In the genomic region with DNA sequence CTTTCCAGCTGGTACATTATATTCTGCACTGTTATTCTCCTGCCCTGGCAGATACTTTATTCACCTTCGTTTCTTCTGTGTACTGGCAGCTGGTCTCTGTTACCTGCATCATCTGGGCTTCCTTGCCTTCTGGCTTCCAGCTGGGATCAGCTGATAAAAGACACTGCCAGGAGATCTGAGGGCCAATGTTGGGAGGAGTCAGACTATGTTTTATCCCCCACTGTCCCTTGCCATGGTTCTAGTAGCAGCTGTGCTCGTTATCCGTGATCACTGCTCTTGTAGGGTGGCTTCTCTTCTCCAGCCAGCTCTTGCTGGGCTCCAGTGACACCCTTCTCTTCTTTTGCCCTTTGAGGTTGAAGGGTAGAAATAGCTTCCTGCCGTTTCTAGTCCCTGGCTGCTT, we compare ENCODE assay signal across 1 cellular context.
TF ChIP-seq lines count a peak whose summit lies in the region.

No MANE protein-coding gene starts in this region.

TF ChIP-seq in K562, 482 proteins besides CTCF, POLR2A, EP300 and RAD21 (continued from another document and continues in another):
- TF ChIP-seq, protein P1, sequence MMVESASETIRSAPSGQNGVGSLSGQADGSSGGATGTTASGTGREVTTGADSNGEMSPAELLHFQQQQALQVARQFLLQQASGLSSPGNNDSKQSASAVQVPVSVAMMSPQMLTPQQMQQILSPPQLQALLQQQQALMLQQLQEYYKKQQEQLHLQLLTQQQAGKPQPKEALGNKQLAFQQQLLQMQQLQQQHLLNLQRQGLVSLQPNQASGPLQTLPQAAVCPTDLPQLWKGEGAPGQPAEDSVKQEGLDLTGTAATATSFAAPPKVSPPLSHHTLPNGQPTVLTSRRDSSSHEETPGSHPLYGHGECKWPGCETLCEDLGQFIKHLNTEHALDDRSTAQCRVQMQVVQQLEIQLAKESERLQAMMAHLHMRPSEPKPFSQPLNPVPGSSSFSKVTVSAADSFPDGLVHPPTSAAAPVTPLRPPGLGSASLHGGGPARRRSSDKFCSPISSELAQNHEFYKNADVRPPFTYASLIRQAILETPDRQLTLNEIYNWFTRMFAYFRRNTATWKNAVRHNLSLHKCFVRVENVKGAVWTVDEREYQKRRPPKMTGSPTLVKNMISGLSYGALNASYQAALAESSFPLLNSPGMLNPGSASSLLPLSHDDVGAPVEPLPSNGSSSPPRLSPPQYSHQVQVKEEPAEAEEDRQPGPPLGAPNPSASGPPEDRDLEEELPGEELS (CRISPR knock-in tag; IDR thresholded peaks at IDR 0.05; ENCODE audit: borderline replicate concordance) = no peak
- TF ChIP-seq SRSF1 (IDR thresholded peaks at IDR 0.05; ENCODE audit: low read depth, low read length) (no peak), ZNF644 (tag; IDR thresholded peaks at IDR 0.05; ENCODE audit: low read depth) (no peak), ZNF212 (CRISPR knock-in tag; IDR thresholded peaks at IDR 0.05) (no peak), CC2D1A (IDR thresholded peaks at IDR 0.05) (no peak), ZNF3 (CRISPR knock-in tag; IDR thresholded peaks at IDR 0.05) (no peak), FOXA3 (CRISPR knock-in tag; conservative IDR thresholded peaks at IDR 0.05 in 1 of 2, IDR thresholded peaks at IDR 0.05 in 1 of 2) (no peak), ZFPM2 (CRISPR knock-in tag; IDR thresholded peaks at IDR 0.05) (no peak), E2F3 (CRISPR knock-in tag; IDR thresholded peaks at IDR 0.05) (no peak), ARID2 (IDR thresholded peaks at IDR 0.05) (no peak), ZNF175 (CRISPR knock-in tag; IDR thresholded peaks at IDR 0.05; ENCODE audit: low read depth) (no peak), SMAD2 (IDR thresholded peaks at IDR 0.05; ENCODE audit: low read depth, low read length) (no peak), TAL1 (IDR thresholded peaks at IDR 0.05) (peak; percentile 83), JUN (IDR thresholded peaks at IDR 0.05; ENCODE audit: borderline replicate concordance, low read depth, low read length) (no peak), JUN (CRISPR knock-in tag; IDR thresholded peaks at IDR 0.05; ENCODE audit: borderline replicate concordance) (no peak), ZNF780A (CRISPR knock-in tag; IDR thresholded peaks at IDR 0.05) (no peak), ZNF584 (CRISPR knock-in tag; IDR thresholded peaks at IDR 0.05; ENCODE audit: low read depth) (no peak), IFI16 (CRISPR knock-in tag; IDR thresholded peaks at IDR 0.05) (no peak), YY1 (IDR thresholded peaks at IDR 0.05; ENCODE audit: borderline replicate concordance in 1 of 3, control insufficient read depth in 1 of 3, extremely low read depth in 1 of 3, insufficient read depth in 3 of 3, insufficient read length in 1 of 3, insufficient replicate concordance in 2 of 3, low read depth in 1 of 3, low read length in 2 of 3) (no peak), SIN3A (IDR thresholded peaks at IDR 0.05; ENCODE audit: borderline replicate concordance in 2 of 2, control insufficient read depth in 1 of 2, low read depth in 2 of 2, low read length in 2 of 2) (peak in 1 of 2 experiments; percentile 27; a peak in 1 of 4 replicates), CAMTA2 (CRISPR knock-in tag; conservative IDR thresholded peaks at IDR 0.05) (no peak), TAF15 (IDR thresholded peaks at IDR 0.05; ENCODE audit: low read depth, low read length) (no peak), ZBTB8A (IDR thresholded peaks at IDR 0.05; ENCODE audit: partially characterized antibody) (no peak), KLF13 (tag; IDR thresholded peaks at IDR 0.05; ENCODE audit: borderline replicate concordance, low read depth) (no peak), TAF9B (IDR thresholded peaks at IDR 0.05; ENCODE audit: partially characterized antibody) (peak; percentile 47), KHSRP (IDR thresholded peaks at IDR 0.05) (no peak), FOXK2 (conservative IDR thresholded peaks at IDR 0.05 in 1 of 2, IDR thresholded peaks at IDR 0.05 in 1 of 2; ENCODE audit: low read depth in 2 of 2) (no peak), NR2C2 (CRISPR knock-in tag; IDR thresholded peaks at IDR 0.05) (no peak), NR2C2 (tag; IDR thresholded peaks at IDR 0.05) (no peak), EGR1 (conservative IDR thresholded peaks at IDR 0.05) (no peak), RCOR1 (IDR thresholded peaks at IDR 0.05; ENCODE audit: borderline replicate concordance in 1 of 2, low read depth in 2 of 2, low read length in 2 of 2) (peak in 1 of 2 experiments; percentile 23; a peak in 1 of 4 replicates), ZC3H8 (IDR thresholded peaks at IDR 0.05) (no peak), NFATC3 (IDR thresholded peaks at IDR 0.05) (no peak), NR2F6 (CRISPR knock-in tag; IDR thresholded peaks at IDR 0.05) (no peak), PHB (CRISPR knock-in tag; IDR thresholded peaks at IDR 0.05) (no peak), FOXM1 (IDR thresholded peaks at IDR 0.05; ENCODE audit: low read depth) (no peak), FOXM1 (CRISPR knock-in tag; IDR thresholded peaks at IDR 0.05; ENCODE audit: low read depth) (no peak), ZNF239 (CRISPR knock-in tag; IDR thresholded peaks at IDR 0.05) (no peak), ZBTB7A (IDR thresholded peaks at IDR 0.05; ENCODE audit: borderline replicate concordance, control insufficient read depth, low read depth, low read length) (no peak), ZNF77 (CRISPR knock-in tag; IDR thresholded peaks at IDR 0.05) (no peak), NFIC (IDR thresholded peaks at IDR 0.05) (peak; percentile 55; the same call in 1 of the 2 replicates)
- TF ChIP-seq, protein P2, sequence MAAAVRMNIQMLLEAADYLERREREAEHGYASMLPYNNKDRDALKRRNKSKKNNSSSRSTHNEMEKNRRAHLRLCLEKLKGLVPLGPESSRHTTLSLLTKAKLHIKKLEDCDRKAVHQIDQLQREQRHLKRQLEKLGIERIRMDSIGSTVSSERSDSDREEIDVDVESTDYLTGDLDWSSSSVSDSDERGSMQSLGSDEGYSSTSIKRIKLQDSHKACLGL (CRISPR knock-in tag; IDR thresholded peaks at IDR 0.05; ENCODE audit: borderline replicate concordance, poor library complexity, severe bottlenecking) = no peak
- TF ChIP-seq, protein P3, sequence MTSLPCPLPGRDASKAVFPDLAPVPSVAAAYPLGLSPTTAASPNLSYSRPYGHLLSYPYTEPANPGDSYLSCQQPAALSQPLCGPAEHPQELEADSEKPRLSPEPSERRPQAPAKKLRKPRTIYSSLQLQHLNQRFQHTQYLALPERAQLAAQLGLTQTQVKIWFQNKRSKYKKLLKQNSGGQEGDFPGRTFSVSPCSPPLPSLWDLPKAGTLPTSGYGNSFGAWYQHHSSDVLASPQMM (CRISPR knock-in tag; IDR thresholded peaks at IDR 0.05) = no peak
- TF ChIP-seq, protein P4, sequence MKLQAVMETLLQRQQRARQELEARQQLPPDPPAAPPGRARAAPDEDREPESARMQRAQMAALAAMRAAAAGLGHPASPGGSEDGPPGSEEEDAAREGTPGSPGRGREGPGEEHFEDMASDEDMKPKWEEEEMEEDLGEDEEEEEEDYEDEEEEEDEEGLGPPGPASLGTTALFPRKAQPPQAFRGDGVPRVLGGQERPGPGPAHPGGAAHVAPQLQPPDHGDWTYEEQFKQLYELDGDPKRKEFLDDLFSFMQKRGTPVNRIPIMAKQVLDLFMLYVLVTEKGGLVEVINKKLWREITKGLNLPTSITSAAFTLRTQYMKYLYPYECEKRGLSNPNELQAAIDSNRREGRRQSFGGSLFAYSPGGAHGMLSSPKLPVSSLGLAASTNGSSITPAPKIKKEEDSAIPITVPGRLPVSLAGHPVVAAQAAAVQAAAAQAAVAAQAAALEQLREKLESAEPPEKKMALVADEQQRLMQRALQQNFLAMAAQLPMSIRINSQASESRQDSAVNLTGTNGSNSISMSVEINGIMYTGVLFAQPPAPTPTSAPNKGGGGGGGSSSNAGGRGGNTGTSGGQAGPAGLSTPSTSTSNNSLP (IDR thresholded peaks at IDR 0.05; ENCODE audit: borderline replicate concordance, low read depth, low read length) = 0 out of 2 replicates have a peak, but pooled peaks have one; percentile 56
- TF ChIP-seq, protein P5, sequence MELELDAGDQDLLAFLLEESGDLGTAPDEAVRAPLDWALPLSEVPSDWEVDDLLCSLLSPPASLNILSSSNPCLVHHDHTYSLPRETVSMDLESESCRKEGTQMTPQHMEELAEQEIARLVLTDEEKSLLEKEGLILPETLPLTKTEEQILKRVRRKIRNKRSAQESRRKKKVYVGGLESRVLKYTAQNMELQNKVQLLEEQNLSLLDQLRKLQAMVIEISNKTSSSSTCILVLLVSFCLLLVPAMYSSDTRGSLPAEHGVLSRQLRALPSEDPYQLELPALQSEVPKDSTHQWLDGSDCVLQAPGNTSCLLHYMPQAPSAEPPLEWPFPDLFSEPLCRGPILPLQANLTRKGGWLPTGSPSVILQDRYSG (tag; conservative IDR thresholded peaks at IDR 0.05; ENCODE audit: low read depth) = no peak; the same call in 1 of the 2 replicates
- TF ChIP-seq, protein P6, sequence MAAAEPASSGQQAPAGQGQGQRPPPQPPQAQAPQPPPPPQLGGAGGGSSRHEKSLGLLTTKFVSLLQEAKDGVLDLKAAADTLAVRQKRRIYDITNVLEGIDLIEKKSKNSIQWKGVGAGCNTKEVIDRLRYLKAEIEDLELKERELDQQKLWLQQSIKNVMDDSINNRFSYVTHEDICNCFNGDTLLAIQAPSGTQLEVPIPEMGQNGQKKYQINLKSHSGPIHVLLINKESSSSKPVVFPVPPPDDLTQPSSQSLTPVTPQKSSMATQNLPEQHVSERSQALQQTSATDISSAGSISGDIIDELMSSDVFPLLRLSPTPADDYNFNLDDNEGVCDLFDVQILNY (CRISPR knock-in tag; IDR thresholded peaks at IDR 0.05) = no peak
- TF ChIP-seq, protein P7, sequence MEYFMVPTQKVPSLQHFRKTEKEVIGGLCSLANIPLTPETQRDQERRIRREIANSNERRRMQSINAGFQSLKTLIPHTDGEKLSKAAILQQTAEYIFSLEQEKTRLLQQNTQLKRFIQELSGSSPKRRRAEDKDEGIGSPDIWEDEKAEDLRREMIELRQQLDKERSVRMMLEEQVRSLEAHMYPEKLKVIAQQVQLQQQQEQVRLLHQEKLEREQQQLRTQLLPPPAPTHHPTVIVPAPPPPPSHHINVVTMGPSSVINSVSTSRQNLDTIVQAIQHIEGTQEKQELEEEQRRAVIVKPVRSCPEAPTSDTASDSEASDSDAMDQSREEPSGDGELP (CRISPR knock-in tag; IDR thresholded peaks at IDR 0.05; ENCODE audit: borderline replicate concordance) = peak; percentile 93
- TF ChIP-seq, protein P8, sequence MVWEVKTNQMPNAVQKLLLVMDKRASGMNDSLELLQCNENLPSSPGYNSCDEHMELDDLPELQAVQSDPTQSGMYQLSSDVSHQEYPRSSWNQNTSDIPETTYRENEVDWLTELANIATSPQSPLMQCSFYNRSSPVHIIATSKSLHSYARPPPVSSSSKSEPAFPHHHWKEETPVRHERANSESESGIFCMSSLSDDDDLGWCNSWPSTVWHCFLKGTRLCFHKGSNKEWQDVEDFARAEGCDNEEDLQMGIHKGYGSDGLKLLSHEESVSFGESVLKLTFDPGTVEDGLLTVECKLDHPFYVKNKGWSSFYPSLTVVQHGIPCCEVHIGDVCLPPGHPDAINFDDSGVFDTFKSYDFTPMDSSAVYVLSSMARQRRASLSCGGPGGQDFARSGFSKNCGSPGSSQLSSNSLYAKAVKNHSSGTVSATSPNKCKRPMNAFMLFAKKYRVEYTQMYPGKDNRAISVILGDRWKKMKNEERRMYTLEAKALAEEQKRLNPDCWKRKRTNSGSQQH (CRISPR knock-in tag; IDR thresholded peaks at IDR 0.05) = no peak
- TF ChIP-seq, protein P9, sequence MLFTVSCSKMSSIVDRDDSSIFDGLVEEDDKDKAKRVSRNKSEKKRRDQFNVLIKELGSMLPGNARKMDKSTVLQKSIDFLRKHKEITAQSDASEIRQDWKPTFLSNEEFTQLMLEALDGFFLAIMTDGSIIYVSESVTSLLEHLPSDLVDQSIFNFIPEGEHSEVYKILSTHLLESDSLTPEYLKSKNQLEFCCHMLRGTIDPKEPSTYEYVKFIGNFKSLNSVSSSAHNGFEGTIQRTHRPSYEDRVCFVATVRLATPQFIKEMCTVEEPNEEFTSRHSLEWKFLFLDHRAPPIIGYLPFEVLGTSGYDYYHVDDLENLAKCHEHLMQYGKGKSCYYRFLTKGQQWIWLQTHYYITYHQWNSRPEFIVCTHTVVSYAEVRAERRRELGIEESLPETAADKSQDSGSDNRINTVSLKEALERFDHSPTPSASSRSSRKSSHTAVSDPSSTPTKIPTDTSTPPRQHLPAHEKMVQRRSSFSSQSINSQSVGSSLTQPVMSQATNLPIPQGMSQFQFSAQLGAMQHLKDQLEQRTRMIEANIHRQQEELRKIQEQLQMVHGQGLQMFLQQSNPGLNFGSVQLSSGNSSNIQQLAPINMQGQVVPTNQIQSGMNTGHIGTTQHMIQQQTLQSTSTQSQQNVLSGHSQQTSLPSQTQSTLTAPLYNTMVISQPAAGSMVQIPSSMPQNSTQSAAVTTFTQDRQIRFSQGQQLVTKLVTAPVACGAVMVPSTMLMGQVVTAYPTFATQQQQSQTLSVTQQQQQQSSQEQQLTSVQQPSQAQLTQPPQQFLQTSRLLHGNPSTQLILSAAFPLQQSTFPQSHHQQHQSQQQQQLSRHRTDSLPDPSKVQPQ (CRISPR knock-in tag; IDR thresholded peaks at IDR 0.05; ENCODE audit: borderline replicate concordance) = no peak
- TF ChIP-seq, protein P10, sequence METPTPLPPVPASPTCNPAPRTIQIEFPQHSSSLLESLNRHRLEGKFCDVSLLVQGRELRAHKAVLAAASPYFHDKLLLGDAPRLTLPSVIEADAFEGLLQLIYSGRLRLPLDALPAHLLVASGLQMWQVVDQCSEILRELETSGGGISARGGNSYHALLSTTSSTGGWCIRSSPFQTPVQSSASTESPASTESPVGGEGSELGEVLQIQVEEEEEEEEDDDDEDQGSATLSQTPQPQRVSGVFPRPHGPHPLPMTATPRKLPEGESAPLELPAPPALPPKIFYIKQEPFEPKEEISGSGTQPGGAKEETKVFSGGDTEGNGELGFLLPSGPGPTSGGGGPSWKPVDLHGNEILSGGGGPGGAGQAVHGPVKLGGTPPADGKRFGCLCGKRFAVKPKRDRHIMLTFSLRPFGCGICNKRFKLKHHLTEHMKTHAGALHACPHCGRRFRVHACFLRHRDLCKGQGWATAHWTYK (CRISPR knock-in tag; IDR thresholded peaks at IDR 0.05) = no peak
- TF ChIP-seq, protein P11, sequence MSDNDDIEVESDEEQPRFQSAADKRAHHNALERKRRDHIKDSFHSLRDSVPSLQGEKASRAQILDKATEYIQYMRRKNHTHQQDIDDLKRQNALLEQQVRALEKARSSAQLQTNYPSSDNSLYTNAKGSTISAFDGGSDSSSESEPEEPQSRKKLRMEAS (CRISPR knock-in tag; IDR thresholded peaks at IDR 0.05) = no peak
- TF ChIP-seq, protein P12, sequence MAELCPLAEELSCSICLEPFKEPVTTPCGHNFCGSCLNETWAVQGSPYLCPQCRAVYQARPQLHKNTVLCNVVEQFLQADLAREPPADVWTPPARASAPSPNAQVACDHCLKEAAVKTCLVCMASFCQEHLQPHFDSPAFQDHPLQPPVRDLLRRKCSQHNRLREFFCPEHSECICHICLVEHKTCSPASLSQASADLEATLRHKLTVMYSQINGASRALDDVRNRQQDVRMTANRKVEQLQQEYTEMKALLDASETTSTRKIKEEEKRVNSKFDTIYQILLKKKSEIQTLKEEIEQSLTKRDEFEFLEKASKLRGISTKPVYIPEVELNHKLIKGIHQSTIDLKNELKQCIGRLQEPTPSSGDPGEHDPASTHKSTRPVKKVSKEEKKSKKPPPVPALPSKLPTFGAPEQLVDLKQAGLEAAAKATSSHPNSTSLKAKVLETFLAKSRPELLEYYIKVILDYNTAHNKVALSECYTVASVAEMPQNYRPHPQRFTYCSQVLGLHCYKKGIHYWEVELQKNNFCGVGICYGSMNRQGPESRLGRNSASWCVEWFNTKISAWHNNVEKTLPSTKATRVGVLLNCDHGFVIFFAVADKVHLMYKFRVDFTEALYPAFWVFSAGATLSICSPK (IDR thresholded peaks at IDR 0.05; ENCODE audit: borderline replicate concordance) = no peak
